In the genomic region with DNA sequence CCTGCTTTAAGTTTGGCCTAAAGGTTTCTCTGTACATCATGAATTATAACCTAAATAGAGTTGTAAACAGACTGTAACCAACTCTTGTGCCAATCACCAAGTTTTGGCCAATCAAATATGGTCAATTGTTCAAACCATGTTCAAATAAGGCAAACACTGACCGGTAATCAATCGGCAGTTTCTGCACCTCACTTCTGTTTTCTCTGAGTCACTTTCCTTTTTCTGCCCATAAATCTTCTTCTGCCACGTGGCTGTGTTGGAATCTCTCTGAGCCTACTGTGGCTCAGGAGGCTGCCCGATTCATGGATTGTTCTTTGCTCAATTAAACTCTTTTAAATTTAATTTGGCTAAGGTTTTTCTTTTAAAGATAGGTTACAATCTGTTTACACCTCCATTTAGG, we compare ENCODE assay signal across 26 cellular contexts. TPM values are rescaled to one million over a fixed set of nuclear protein-coding genes. Genes with fewer than 3 reads are reported as not detected.
"Had no signal": no experiment of that assay in that cellular context is flagged by ENCODE, and none has a peak within 500 bp of the region (broad histone marks: within the 10 kb centered on the region; RNA-seq: fewer than 3 reads in every experiment).

No MANE protein-coding gene starts in this region.

- ATAC-seq: activated CD8-positive, alpha-beta memory T cell treated with anti-CD3 and anti-CD28 coated beads, Interleukin-2, amount 10 ng/mL, durations not matched to agents 7 days and 5 days; activated CD8-positive, alpha-beta T cell treated with anti-CD3 and anti-CD28 coated beads, Interleukin-2, amount 10 ng/mL, durations not matched to agents 7 days and 5 days; body of pancreas; left lung; lower lobe of right lung; sciatic nerve; stimulated activated memory B cell treated with anti-CD40 and anti-IgM and Interleukin-4, amounts not matched to agents 10 μg/mL and 1 μg/mL and 100 μg/mL, for 72 hours; stimulated activated naive CD8-positive, alpha-beta T cell treated with anti-CD3 and anti-CD28 coated beads, Interleukin-15, amount 100 ng/mL, for 72 hours; WTC11 had no signal

- DNase-seq: activated CD4-positive, alpha-beta T cell treated with anti-CD3 and anti-CD28 coated beads for 1 hour; activated CD8-positive, alpha-beta memory T cell treated with anti-CD3 and anti-CD28 coated beads, Interleukin-2, amount 10 ng/mL, durations not matched to agents 7 days and 5 days; activated CD8-positive, alpha-beta T cell treated with anti-CD3 and anti-CD28 coated beads, Interleukin-2, amount 10 ng/mL, durations not matched to agents 7 days and 5 days; activated effector memory CD4-positive, alpha-beta T cell treated with Interleukin-2 at 50 U/mL for 16 hours; activated naive CD4-positive, alpha-beta T cell treated with Interleukin-2 at 50 U/mL for 16 hours; anterior cingulate cortex; body of pancreas; dermis blood vessel endothelial cell; effector CD4-positive, alpha-beta T cell; kidney glomerular epithelial cell; left lung; lower lobe of right lung; mesenchymal stem cell; ovary; stimulated activated CD4-positive, alpha-beta T cell treated with anti-CD3 and anti-CD28 coated beads, Interleukin-4, amount 100 ng/mL, for 24 hours; stimulated activated naive CD8-positive, alpha-beta T cell treated with anti-CD3 and anti-CD28 coated beads, Interleukin-15, amount 100 ng/mL, for 72 hours; substantia nigra; T-helper 2 cell; uterus had no signal

- H3K4me3 Mint-ChIP-seq: activated CD8-positive, alpha-beta memory T cell treated with anti-CD3 and anti-CD28 coated beads, Interleukin-2, amount 10 ng/mL, durations not matched to agents 7 days and 5 days; activated CD8-positive, alpha-beta T cell treated with anti-CD3 and anti-CD28 coated beads, Interleukin-2, amount 10 ng/mL, durations not matched to agents 7 days and 5 days; activated naive CD8-positive, alpha-beta T cell; nephron; stimulated activated memory B cell treated with anti-CD40 and anti-IgM and Interleukin-4, amounts not matched to agents 10 μg/mL and 1 μg/mL and 100 μg/mL, for 72 hours; stimulated activated naive CD8-positive, alpha-beta T cell treated with anti-CD3 and anti-CD28 coated beads, Interleukin-15, amount 100 ng/mL, for 72 hours; type B pancreatic cell; WTC11 had no signal

- H3K27me3 Mint-ChIP-seq: activated CD8-positive, alpha-beta memory T cell treated with anti-CD3 and anti-CD28 coated beads, Interleukin-2, amount 10 ng/mL, durations not matched to agents 7 days and 5 days; activated naive CD8-positive, alpha-beta T cell; progenitor cell of endocrine pancreas; stimulated activated naive CD8-positive, alpha-beta T cell treated with anti-CD3 and anti-CD28 coated beads, Interleukin-15, amount 100 ng/mL, for 72 hours had no signal

- H3K9me3 Mint-ChIP-seq: stimulated activated memory B cell treated with anti-CD40 and anti-IgM and Interleukin-4, amounts not matched to agents 10 μg/mL and 1 μg/mL and 100 μg/mL, for 72 hours; type B pancreatic cell; WTC11 had no signal

- H3K4me1 Mint-ChIP-seq: nephron, WTC11 had no signal

- H3K36me3 Mint-ChIP-seq: activated naive CD8-positive, alpha-beta T cell; stimulated activated memory B cell treated with anti-CD40 and anti-IgM and Interleukin-4, amounts not matched to agents 10 μg/mL and 1 μg/mL and 100 μg/mL, for 72 hours; type B pancreatic cell; WTC11 had no signal

- H3K27ac Mint-ChIP-seq: activated CD8-positive, alpha-beta T cell treated with anti-CD3 and anti-CD28 coated beads, Interleukin-2, amount 10 ng/mL, durations not matched to agents 7 days and 5 days; activated naive CD8-positive, alpha-beta T cell; nephron; progenitor cell of endocrine pancreas; stimulated activated memory B cell treated with anti-CD40 and anti-IgM and Interleukin-4, amounts not matched to agents 10 μg/mL and 1 μg/mL and 100 μg/mL, for 72 hours; type B pancreatic cell; WTC11 had no signal

RNA-seq across cellular contexts. Expression of a gene that starts 16.5 kb away (rescaled TPM):
- total RNA-seq: body of pancreas, dermis blood vessel endothelial cell, progenitor cell of endocrine pancreas had no signal
